Comparison of ENCODE assay signal across 13 cellular contexts in the genomic region with DNA sequence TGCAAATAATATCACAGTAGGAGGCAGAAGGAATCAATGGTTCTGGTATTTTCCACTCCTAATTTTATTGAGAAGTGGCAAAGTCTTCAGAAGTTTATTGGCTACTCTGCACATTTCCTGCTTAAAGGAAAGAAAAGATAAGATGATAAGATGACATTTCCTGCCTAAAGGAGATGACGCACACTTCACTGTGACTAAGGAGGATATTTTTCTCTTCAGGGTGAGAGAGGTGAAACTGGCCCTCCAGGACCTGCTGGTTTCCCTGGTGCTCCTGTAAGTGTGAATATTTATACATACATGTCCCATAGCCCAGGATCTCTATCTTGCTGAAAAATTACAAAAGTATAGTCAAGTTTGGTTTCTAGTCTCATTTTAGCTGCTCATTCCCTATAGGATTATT. TPM values are rescaled to one million over a fixed set of nuclear protein-coding genes. Genes with fewer than 3 reads are reported as not detected.
DNase-seq lines count a peak whose midpoint lies in the region; TF ChIP-seq lines count a peak whose summit lies in the region.
"Had no signal": no experiment of that assay in that cellular context is flagged by ENCODE, and none has a peak within 500 bp of the region (broad histone marks: within the 10 kb centered on the region; RNA-seq: fewer than 3 reads in every experiment).

No MANE protein-coding gene starts in this region.

- no peaks in the 10 kb centered on the region for H3K36me3 Mint-ChIP-seq in activated naive CD8-positive, alpha-beta T cell treated with anti-CD3 and anti-CD28 coated beads for 36 hours

- H3K27me3 Mint-ChIP-seq in activated naive CD8-positive, alpha-beta T cell treated with anti-CD3 and anti-CD28 coated beads for 36 hours: peaks cover 13% of the 10 kb centered on the region
- H3K27me3 Mint-ChIP-seq: activated B cell treated with CpG ODN at 0.5 μM for 24 hours; central memory CD8-positive, alpha-beta T cell had no signal

- H3K36me3 ChIP-seq in BJ (ENCODE audit: control insufficient read depth, insufficient read depth, low read length): peaks cover 29% of the 10 kb centered on the region

- no peak for TF ChIP-seq CTCF in BJ (IDR thresholded peaks at IDR 0.05; ENCODE audit: insufficient read depth, low read depth, low read length)

- no peak overlapping the region for H3K4me3 ChIP-seq in BJ (ENCODE audit: low read depth, low read length)

- H3K4me3 Mint-ChIP-seq in activated naive CD8-positive, alpha-beta T cell treated with anti-CD3 and anti-CD28 coated beads for 36 hours: no peak overlapping the region
- H3K4me3 Mint-ChIP-seq: activated B cell treated with CpG ODN at 0.5 μM for 24 hours; central memory CD8-positive, alpha-beta T cell; neural crest cell had no signal

- POLR2A ChIA-PET in BJ (lab: Charles Lee): no interaction called here

- peak overlapping the region; percentile 38 for H3K27ac Mint-ChIP-seq in activated naive CD8-positive, alpha-beta T cell treated with anti-CD3 and anti-CD28 coated beads for 36 hours
- H3K27ac Mint-ChIP-seq: activated B cell treated with CpG ODN at 0.5 μM for 24 hours had no signal

- no peaks in the 10 kb centered on the region for H3K9me3 Mint-ChIP-seq in activated naive CD8-positive, alpha-beta T cell treated with anti-CD3 and anti-CD28 coated beads for 36 hours
- H3K9me3 Mint-ChIP-seq: activated B cell treated with CpG ODN at 0.5 μM for 24 hours; central memory CD8-positive, alpha-beta T cell had no signal

- no peaks in the 10 kb centered on the region for H3K27me3 ChIP-seq in BJ (ENCODE audit: control insufficient read depth, insufficient read depth, low read length)

- CTCF ChIA-PET in BJ (lab: Yijun Ruan, JAX): interaction anchor here (0.5 kb wide), 1 partner anchor 59 kb away, joined by 3 read pairs; no protein-coding TSS in a partner anchor

- DNase-seq in BJ (ENCODE audit: low read depth): peak; percentile 51
- peak; percentile 61 for DNase-seq in LHCN-M2 (ENCODE audit: low read depth)
- no peak for DNase-seq in activated naive CD8-positive, alpha-beta T cell treated with anti-CD3 and anti-CD28 coated beads for 36 hours
- peak; percentile 82 for DNase-seq in iris pigment epithelial cell (ENCODE audit: low read depth)
- DNase-seq in activated gamma-delta T cell (lab: John Stamatoyannopoulos, UW): no peak
- no peak for DNase-seq in occipital lobe (lab: John Stamatoyannopoulos, UW)
- DNase-seq in cortex of kidney (lab: John Stamatoyannopoulos, UW): no peak
- no peak for DNase-seq in T-helper 9 cell
- DNase-seq: activated B cell treated with CpG ODN at 0.5 μM for 24 hours; NCI-H2081 treated with DMSO at 0.1 percent for 48 hours; stimulated activated CD4-positive, alpha-beta T cell treated with anti-CD3 and anti-CD28 coated beads, Interleukin-12 subunit alpha, Interleukin-12 subunit beta, amount 100 ng/mL, for 4 hours had no signal

- peaks cover 4% of the 10 kb centered on the region for H3K4me1 Mint-ChIP-seq in activated naive CD8-positive, alpha-beta T cell treated with anti-CD3 and anti-CD28 coated beads for 36 hours
- H3K4me1 Mint-ChIP-seq: activated B cell treated with CpG ODN at 0.5 μM for 24 hours; central memory CD8-positive, alpha-beta T cell; neural crest cell had no signal

RNA-seq across cellular contexts. Expression of gene COL3A1, which starts 27.9 kb away (rescaled TPM):
- polyA plus RNA-seq in BJ (2011; rRNA removed): 1,215 and 1,450 TPM in 2 replicates
- 828 and 1,001 TPM in 2 replicates for polyA minus RNA-seq in BJ (2011; rRNA and poly(A)+ RNA removed)
- 569 and 602 TPM in 2 replicates for total RNA-seq in LHCN-M2 (2014; rRNA removed)
- 167 TPM for polyA plus RNA-seq in LHCN-M2 (2012)
- total RNA-seq in activated naive CD8-positive, alpha-beta T cell treated with anti-CD3 and anti-CD28 coated beads for 36 hours: not detected
- 129 TPM for total RNA-seq in occipital lobe
- total RNA-seq: activated B cell treated with CpG ODN at 0.5 μM for 24 hours had no signal

Comparison
In these comparisons a context has a peak if more than half of its experiments do, and no peak if none do; other contexts are left out.
1. DNase-seq: peak in BJ (single experiment), LHCN-M2 (single experiment) and iris pigment epithelial cell (single experiment); none in activated naive CD8-positive, alpha-beta T cell treated with anti-CD3 and anti-CD28 coated beads for 36 hours (single experiment), activated gamma-delta T cell (single experiment), occipital lobe (single experiment), cortex of kidney (single experiment) and T-helper 9 cell (single experiment).
2. RNA of gene COL3A1, which starts 27.9 kb away (total RNA-seq): 569 to 602 TPM in LHCN-M2 and 129 TPM in occipital lobe (single experiment); not detected in activated naive CD8-positive, alpha-beta T cell treated with anti-CD3 and anti-CD28 coated beads for 36 hours; every median in the first group is over 100 times any median in the second.